In genomic region chr3:179713643-179714090, GRCh38 we compare ENCODE assay signal across 15 cellular contexts.
DNase-seq lines count a peak whose midpoint lies in the region; ATAC-seq and TF ChIP-seq lines count a peak whose summit lies in the region.
"Had no signal": no experiment of that assay in that cellular context is flagged by ENCODE, and none has a peak within 500 bp of the region (broad histone marks: within the 10 kb centered on the region; RNA-seq: fewer than 3 reads in every experiment).

No MANE protein-coding gene starts in this region.

- H3K9me3 Mint-ChIP-seq in nephron progenitor cell, result no peaks in the 10 kb centered on the region
- H3K9me3 Mint-ChIP-seq: activated T-helper 2 cell treated with anti-CD3 and anti-CD28 coated beads, Interferon-gamma antibody, Interleukin-2, Interleukin-4, amounts not matched to agents 10 μg/mL and 5 μg/mL and 100 μg/mL, durations not matched to agents 14 hours and 24 hours and 36 hours; nephron; T-cell had no signal

- H3K4me1 Mint-ChIP-seq in nephron progenitor cell, result peaks cover 13% of the 10 kb centered on the region
- H3K4me1 Mint-ChIP-seq: T-cell had no signal

- no peak overlapping the region for H3K4me3 ChIP-seq in fibroblast of villous mesenchyme (ENCODE audit: low read depth, low read length)
- H3K4me3 ChIP-seq: esophagus muscularis mucosa had no signal

- no peak overlapping the region for H3K4me3 Mint-ChIP-seq in nephron progenitor cell
- H3K4me3 Mint-ChIP-seq: nephron, T-cell had no signal

- peaks cover 3% of the 10 kb centered on the region for H3K27me3 Mint-ChIP-seq in nephron progenitor cell (ENCODE audit: low read depth, poor library complexity)
- H3K27me3 Mint-ChIP-seq: T-cell had no signal

- peak; percentile 67 for ATAC-seq in SK-N-SH treated with all-trans-retinoic acid at 6 μM for 48 hours
- ATAC-seq in HG03196 (IDR thresholded peaks at IDR 0.05; ENCODE audit: unreplicated experiment), result no peak
- ATAC-seq: T-cell had no signal

- H3K36me3 Mint-ChIP-seq in nephron progenitor cell (ENCODE audit: low read depth), result peaks cover 30% of the 10 kb centered on the region

- H3K27ac Mint-ChIP-seq in nephron progenitor cell, result peak overlapping the region; percentile 94
- H3K27ac Mint-ChIP-seq: activated T-helper 2 cell treated with anti-CD3 and anti-CD28 coated beads, Interferon-gamma antibody, Interleukin-2, Interleukin-4, amounts not matched to agents 10 μg/mL and 5 μg/mL and 100 μg/mL, durations not matched to agents 14 hours and 24 hours and 36 hours; T-cell had no signal

- TF ChIP-seq CTCF in fibroblast of villous mesenchyme (IDR thresholded peaks at IDR 0.05; ENCODE audit: insufficient read depth, low read depth, low read length) (no peak), nephron progenitor cell (IDR thresholded peaks at IDR 0.05) (no peak), GM10266 (IDR thresholded peaks at IDR 0.05; ENCODE audit: control insufficient read depth, insufficient read depth, low read depth, missing control alignments) (no peak)

- DNase-seq in AG20443 (ENCODE audit: low spot score), result peak; percentile 57
- DNase-seq in fibroblast of villous mesenchyme (ENCODE audit: low read depth), result peak; percentile 65
- DNase-seq in nephron progenitor cell, result no peak
- no peak for DNase-seq in GM10266 (ENCODE audit: extremely low spot score)
- no peak for DNase-seq in KG1 (lab: John Stamatoyannopoulos, UW)
- no peak for DNase-seq in dermis blood vessel endothelial cell
- DNase-seq: activated CD4-positive, alpha-beta T cell treated with anti-CD3 and anti-CD28 coated beads, Interleukin-2, amount 50 U/mL, for 1 hour; AML-193; islet precursor cell; T-cell had no signal

TF ChIP-seq in SK-N-SH treated with all-trans-retinoic acid at 6 μM for 48 hours, 23 proteins besides CTCF, POLR2A, EP300 and RAD21:
- TF ChIP-seq TOX (CRISPR knock-in tag; IDR thresholded peaks at IDR 0.05; ENCODE audit: borderline replicate concordance) (no peak), ZNF8 (CRISPR knock-in tag; IDR thresholded peaks at IDR 0.05) (no peak), ESRRG (CRISPR knock-in tag; IDR thresholded peaks at IDR 0.05) (no peak), RARB (CRISPR knock-in tag; IDR thresholded peaks at IDR 0.05) (no peak), CSDC2 (CRISPR knock-in tag; IDR thresholded peaks at IDR 0.05) (no peak), CREB5 (CRISPR knock-in tag; IDR thresholded peaks at IDR 0.05; ENCODE audit: low read depth) (no peak), ARNTL (CRISPR knock-in tag; IDR thresholded peaks at IDR 0.05; ENCODE audit: borderline replicate concordance, low read depth) (no peak)
TF ChIP-seq in SK-N-SH treated with all-trans-retinoic acid at 6 μM for 48 hours: peak in this region for 0.

Comparison
In these comparisons a context has a peak if more than half of its experiments do, and no peak if none do; other contexts are left out.
1. DNase-seq: peak in AG20443 (single experiment) and fibroblast of villous mesenchyme (single experiment); none in nephron progenitor cell (single experiment), GM10266 (single experiment), KG1 (single experiment) and dermis blood vessel endothelial cell (single experiment).